12 cellular contexts compared by ENCODE assay signal in the genomic region with DNA sequence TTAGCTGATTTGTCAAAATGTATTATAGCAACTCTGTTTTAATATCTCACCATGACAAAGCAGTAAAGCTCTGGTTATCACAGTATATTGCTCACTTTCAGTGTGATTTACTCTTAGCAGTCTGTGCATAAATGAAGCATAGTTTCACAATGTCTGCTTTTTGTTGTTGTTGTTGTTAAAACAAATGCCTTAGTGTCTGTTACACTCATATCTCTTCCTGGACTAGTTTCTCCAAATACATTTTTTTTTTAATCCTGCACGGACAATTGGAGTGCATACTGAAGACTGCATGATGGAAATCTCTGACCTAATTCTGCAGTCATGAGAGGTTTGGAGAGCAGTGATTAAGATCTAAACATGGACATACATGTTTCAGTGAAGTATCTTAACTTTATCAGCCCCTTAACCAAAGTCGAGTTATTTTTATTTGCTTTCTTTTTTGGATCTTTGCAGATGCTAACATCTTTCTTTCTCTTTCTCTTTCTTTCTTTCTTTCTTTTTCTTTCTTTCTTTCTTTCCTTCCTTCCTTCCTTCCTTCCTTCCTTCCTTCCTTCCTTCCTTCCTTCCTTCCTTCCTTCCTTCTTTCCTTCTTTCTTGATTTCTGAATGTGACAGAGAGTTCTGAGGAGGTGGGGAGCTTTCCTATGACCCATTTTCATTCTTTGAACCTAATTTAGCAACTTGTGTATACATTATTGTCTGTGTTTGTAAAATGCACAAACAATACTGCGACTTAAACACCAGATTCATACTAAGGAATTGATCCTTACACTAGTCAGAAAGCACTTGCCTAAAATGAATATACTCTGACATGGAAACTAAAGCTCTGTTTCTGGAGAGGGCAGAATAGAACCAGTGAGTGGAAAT.
A peak's percentile ranks its signal among the peaks of the same experiment; 100 is the strongest.
DNase-seq lines count a peak whose midpoint lies in the region; ATAC-seq and TF ChIP-seq lines count a peak whose summit lies in the region.
"Had no signal": no experiment of that assay in that cellular context is flagged by ENCODE, and none has a peak within 500 bp of the region (broad histone marks: within the 10 kb centered on the region; RNA-seq: fewer than 3 reads in every experiment).

No MANE protein-coding gene starts in this region.

- H3K36me3 Mint-ChIP-seq in T-helper 1 cell treated with Interleukin-12 subunit alpha and Interleukin-12 subunit beta and Interleukin-4 antibody, amounts not matched to agents 30 μg/mL and 1 μg/mL, for 36 hours (ENCODE audit: low read depth): no peaks in the 10 kb centered on the region
- no peaks in the 10 kb centered on the region for H3K36me3 Mint-ChIP-seq in endothelial cell (ENCODE audit: low read depth, unreplicated experiment)

- no peak for ATAC-seq in HG03571 (IDR thresholded peaks at IDR 0.05; ENCODE audit: unreplicated experiment)

- peaks cover 10% of the 10 kb centered on the region for H3K27me3 Mint-ChIP-seq in T-helper 1 cell treated with Interleukin-12 subunit alpha and Interleukin-12 subunit beta and Interleukin-4 antibody, amounts not matched to agents 30 μg/mL and 1 μg/mL, for 36 hours (ENCODE audit: low read depth)
- H3K27me3 Mint-ChIP-seq in endothelial cell (ENCODE audit: unreplicated experiment): peaks cover 3% of the 10 kb centered on the region

- H3K4me3 Mint-ChIP-seq in T-helper 1 cell treated with Interleukin-12 subunit alpha and Interleukin-12 subunit beta and Interleukin-4 antibody, amounts not matched to agents 30 μg/mL and 1 μg/mL, for 36 hours: no peak overlapping the region
- no peak overlapping the region for H3K4me3 Mint-ChIP-seq in endothelial cell (ENCODE audit: unreplicated experiment)
- H3K4me3 Mint-ChIP-seq: nephron had no signal

- H3K9me3 Mint-ChIP-seq in T-helper 1 cell treated with Interleukin-12 subunit alpha and Interleukin-12 subunit beta and Interleukin-4 antibody, amounts not matched to agents 30 μg/mL and 1 μg/mL, for 36 hours: no peaks in the 10 kb centered on the region
- H3K9me3 Mint-ChIP-seq in endothelial cell (ENCODE audit: unreplicated experiment): no peaks in the 10 kb centered on the region
- H3K9me3 Mint-ChIP-seq: nephron had no signal

- peak overlapping the region; percentile 21 for H3K27ac Mint-ChIP-seq in T-helper 1 cell treated with Interleukin-12 subunit alpha and Interleukin-12 subunit beta and Interleukin-4 antibody, amounts not matched to agents 30 μg/mL and 1 μg/mL, for 36 hours
- H3K27ac Mint-ChIP-seq in endothelial cell (ENCODE audit: unreplicated experiment): peak overlapping the region; percentile 46

- TF ChIP-seq CTCF in endothelial cell (IDR thresholded peaks at IDR 0.05; ENCODE audit: unreplicated experiment): no peak

- H3K4me1 Mint-ChIP-seq in T-helper 1 cell treated with Interleukin-12 subunit alpha and Interleukin-12 subunit beta and Interleukin-4 antibody, amounts not matched to agents 30 μg/mL and 1 μg/mL, for 36 hours (ENCODE audit: low read depth): peaks cover 25% of the 10 kb centered on the region
- peaks cover 27% of the 10 kb centered on the region for H3K4me1 Mint-ChIP-seq in endothelial cell (ENCODE audit: unreplicated experiment)

- DNase-seq in T-helper 1 cell: no peak
- DNase-seq in OCI-M1 (lab: John Stamatoyannopoulos, UW): peak; percentile 41
- DNase-seq in endothelial cell (ENCODE audit: low spot score): no peak
- peak; percentile 35 for DNase-seq in non-pigmented ciliary epithelial cell (ENCODE audit: low read depth)
- no peak for DNase-seq in activated gamma-delta T cell (lab: John Stamatoyannopoulos, UW)
- DNase-seq in hepatic stellate cell (ENCODE audit: low spot score): no peak
- DNase-seq: activated naive CD4-positive, alpha-beta T cell; NCI-H2029; stimulated activated CD4-positive, alpha-beta T cell treated with anti-CD3 and anti-CD28 coated beads, Interleukin-12 subunit alpha, Interleukin-12 subunit beta, amount 100 ng/mL, for 4 hours had no signal

Comparison
In these comparisons a context has a peak if more than half of its experiments do, and no peak if none do; other contexts are left out.
1. DNase-seq: peak in OCI-M1 (single experiment) and non-pigmented ciliary epithelial cell (single experiment); none in T-helper 1 cell (0 of 5), endothelial cell (single experiment), activated gamma-delta T cell (single experiment) and hepatic stellate cell (single experiment).